1 cellular context compared by ENCODE assay signal in the genomic region with DNA sequence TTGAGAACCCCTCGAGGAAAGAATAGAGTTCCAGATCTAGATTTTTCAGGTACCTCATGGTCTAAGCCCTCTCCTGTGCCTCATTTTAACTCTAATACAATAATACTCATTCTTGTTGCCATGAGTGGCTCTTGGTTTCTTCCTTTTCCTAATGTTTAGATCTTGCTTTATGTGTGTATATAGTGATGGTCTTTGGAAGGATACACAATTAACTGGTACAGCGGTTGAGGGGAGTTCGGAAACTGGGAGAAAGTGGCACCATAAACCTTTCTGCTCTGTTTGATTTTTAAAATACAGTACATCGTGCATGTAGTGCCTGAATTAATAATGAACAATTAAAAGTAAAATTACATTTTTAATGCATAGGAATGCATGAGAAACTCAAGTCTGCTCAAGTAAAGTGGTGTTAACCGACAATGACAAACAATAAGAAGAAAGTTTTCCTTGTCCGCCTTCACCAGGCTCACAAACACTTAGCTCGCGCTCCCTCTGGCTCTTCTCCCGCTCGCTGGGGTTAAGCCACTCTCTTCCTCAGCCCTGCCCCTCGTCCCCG.
TF ChIP-seq lines count a peak whose summit lies in the region.

No MANE protein-coding gene starts in this region.

TF ChIP-seq in GM23338, 12 proteins besides CTCF, POLR2A, EP300 and RAD21 (continued from another document):
- TF ChIP-seq, protein P1, sequence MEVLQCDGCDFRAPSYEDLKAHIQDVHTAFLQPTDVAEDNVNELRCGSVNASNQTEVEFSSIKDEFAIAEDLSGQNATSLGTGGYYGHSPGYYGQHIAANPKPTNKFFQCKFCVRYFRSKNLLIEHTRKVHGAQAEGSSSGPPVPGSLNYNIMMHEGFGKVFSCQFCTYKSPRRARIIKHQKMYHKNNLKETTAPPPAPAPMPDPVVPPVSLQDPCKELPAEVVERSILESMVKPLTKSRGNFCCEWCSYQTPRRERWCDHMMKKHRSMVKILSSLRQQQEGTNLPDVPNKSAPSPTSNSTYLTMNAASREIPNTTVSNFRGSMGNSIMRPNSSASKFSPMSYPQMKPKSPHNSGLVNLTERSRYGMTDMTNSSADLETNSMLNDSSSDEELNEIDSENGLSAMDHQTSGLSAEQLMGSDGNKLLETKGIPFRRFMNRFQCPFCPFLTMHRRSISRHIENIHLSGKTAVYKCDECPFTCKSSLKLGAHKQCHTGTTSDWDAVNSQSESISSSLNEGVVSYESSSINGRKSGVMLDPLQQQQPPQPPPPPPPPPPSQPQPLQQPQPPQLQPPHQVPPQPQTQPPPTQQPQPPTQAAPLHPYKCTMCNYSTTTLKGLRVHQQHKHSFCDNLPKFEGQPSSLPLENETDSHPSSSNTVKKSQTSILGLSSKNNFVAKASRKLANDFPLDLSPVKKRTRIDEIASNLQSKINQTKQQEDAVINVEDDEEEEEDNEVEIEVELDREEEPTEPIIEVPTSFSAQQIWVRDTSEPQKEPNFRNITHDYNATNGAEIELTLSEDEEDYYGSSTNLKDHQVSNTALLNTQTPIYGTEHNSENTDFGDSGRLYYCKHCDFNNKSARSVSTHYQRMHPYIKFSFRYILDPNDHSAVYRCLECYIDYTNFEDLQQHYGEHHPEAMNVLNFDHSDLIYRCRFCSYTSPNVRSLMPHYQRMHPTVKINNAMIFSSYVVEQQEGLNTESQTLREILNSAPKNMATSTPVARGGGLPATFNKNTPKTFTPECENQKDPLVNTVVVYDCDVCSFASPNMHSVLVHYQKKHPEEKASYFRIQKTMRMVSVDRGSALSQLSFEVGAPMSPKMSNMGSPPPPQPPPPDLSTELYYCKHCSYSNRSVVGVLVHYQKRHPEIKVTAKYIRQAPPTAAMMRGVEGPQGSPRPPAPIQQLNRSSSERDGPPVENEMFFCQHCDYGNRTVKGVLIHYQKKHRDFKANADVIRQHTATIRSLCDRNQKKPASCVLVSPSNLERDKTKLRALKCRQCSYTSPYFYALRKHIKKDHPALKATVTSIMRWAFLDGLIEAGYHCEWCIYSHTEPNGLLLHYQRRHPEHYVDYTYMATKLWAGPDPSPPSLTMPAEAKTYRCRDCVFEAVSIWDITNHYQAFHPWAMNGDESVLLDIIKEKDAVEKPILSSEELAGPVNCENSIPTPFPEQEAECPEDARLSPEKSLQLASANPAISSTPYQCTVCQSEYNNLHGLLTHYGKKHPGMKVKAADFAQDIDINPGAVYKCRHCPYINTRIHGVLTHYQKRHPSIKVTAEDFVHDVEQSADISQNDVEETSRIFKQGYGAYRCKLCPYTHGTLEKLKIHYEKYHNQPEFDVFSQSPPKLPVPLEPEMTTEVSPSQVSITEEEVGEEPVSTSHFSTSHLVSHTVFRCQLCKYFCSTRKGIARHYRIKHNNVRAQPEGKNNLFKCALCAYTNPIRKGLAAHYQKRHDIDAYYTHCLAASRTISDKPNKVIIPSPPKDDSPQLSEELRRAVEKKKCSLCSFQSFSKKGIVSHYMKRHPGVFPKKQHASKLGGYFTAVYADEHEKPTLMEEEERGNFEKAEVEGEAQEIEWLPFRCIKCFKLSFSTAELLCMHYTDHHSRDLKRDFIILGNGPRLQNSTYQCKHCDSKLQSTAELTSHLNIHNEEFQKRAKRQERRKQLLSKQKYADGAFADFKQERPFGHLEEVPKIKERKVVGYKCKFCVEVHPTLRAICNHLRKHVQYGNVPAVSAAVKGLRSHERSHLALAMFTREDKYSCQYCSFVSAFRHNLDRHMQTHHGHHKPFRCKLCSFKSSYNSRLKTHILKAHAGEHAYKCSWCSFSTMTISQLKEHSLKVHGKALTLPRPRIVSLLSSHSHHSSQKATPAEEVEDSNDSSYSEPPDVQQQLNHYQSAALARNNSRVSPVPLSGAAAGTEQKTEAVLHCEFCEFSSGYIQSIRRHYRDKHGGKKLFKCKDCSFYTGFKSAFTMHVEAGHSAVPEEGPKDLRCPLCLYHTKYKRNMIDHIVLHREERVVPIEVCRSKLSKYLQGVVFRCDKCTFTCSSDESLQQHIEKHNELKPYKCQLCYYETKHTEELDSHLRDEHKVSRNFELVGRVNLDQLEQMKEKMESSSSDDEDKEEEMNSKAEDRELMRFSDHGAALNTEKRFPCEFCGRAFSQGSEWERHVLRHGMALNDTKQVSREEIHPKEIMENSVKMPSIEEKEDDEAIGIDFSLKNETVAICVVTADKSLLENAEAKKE (CRISPR knock-in tag; IDR thresholded peaks at IDR 0.05), result no peak
